ENCODE assay signal across 16 cellular contexts in the genomic region with DNA sequence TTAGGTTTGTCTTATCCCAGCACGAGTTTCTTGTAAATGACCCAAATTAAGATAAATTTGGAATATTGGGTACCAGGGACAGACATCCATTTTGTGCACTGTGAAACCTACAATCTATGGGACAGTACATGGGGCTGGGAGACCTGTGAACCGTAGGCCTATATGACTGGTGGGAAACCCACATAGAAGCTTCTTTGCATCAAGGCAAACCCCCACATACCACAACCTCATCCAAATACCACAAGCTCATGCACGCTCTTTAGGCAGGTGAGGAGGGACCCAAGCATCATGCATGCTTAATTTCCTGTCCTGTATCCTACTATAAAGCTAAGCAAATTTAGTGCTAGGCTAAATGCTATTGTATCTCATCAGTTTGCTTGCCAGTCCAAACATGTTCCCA. TPM values are rescaled to one million over a fixed set of nuclear protein-coding genes. Genes with fewer than 3 reads are reported as not detected.
DNase-seq lines count a peak whose midpoint lies in the region; ATAC-seq and TF ChIP-seq lines count a peak whose summit lies in the region.
"Had no signal": no experiment of that assay in that cellular context is flagged by ENCODE, and none has a peak within 500 bp of the region (broad histone marks: within the 10 kb centered on the region; RNA-seq: fewer than 3 reads in every experiment).

No MANE protein-coding gene starts in this region.

- ATAC-seq in GM18870 (IDR thresholded peaks at IDR 0.05; ENCODE audit: unreplicated experiment) = peak; percentile 30
- ATAC-seq in HG02610 (IDR thresholded peaks at IDR 0.05; ENCODE audit: unreplicated experiment) = peak; percentile 72
- ATAC-seq in stimulated activated memory B cell treated with anti-CD40 and anti-IgM and Interleukin-4, amounts not matched to agents 10 μg/mL and 1 μg/mL and 100 μg/mL, for 72 hours = peak; percentile 79
- ATAC-seq in omental fat pad (ENCODE audit: low FRiP score) = no peak
- no peak for ATAC-seq in WTC11
- ATAC-seq: heart left ventricle had no signal

- peak; percentile 35 for DNase-seq in Jurkat, Clone E6-1 (ENCODE audit: low read depth, low spot score)
- DNase-seq in omental fat pad (ENCODE audit: low spot score) = no peak
- DNase-seq in WTC11 (ENCODE audit: low spot score) = no peak
- no peak for DNase-seq in DMS79 (lab: John Stamatoyannopoulos, UW)
- DNase-seq: BE2C; dermis blood vessel endothelial cell; DMS153; GM23248; heart left ventricle; NCI-H69; stimulated activated naive CD4-positive, alpha-beta T cell; uterus had no signal

- peaks cover 12% of the 10 kb centered on the region for H3K9me3 Mint-ChIP-seq in stimulated activated memory B cell treated with anti-CD40 and anti-IgM and Interleukin-4, amounts not matched to agents 10 μg/mL and 1 μg/mL and 100 μg/mL, for 72 hours
- peaks cover 13% of the 10 kb centered on the region for H3K9me3 Mint-ChIP-seq in WTC11

- POLR2A ChIA-PET in WTC11 (lab: Charles Lee) = no interaction called here

- H3K4me1 Mint-ChIP-seq in stimulated activated memory B cell treated with anti-CD40 and anti-IgM and Interleukin-4, amounts not matched to agents 10 μg/mL and 1 μg/mL and 100 μg/mL, for 72 hours = peaks cover 12% of the 10 kb centered on the region
- no peaks in the 10 kb centered on the region for H3K4me1 Mint-ChIP-seq in WTC11

- no peak overlapping the region for H3K27ac Mint-ChIP-seq in stimulated activated memory B cell treated with anti-CD40 and anti-IgM and Interleukin-4, amounts not matched to agents 10 μg/mL and 1 μg/mL and 100 μg/mL, for 72 hours
- no peak overlapping the region for H3K27ac Mint-ChIP-seq in WTC11
- H3K27ac Mint-ChIP-seq: activated T-helper 2 cell treated with anti-CD3 and anti-CD28 coated beads, Interferon-gamma antibody, Interleukin-2, Interleukin-4, amounts not matched to agents 10 μg/mL and 5 μg/mL and 100 μg/mL, durations not matched to agents 14 hours and 24 hours and 36 hours had no signal

- CTCF ChIA-PET in WTC11 (lab: Charles Lee) = interaction anchor here (0.5 kb wide), 1 partner anchor 67 kb away, joined by 3 read pairs; no protein-coding TSS in a partner anchor

- H3K36me3 Mint-ChIP-seq in stimulated activated memory B cell treated with anti-CD40 and anti-IgM and Interleukin-4, amounts not matched to agents 10 μg/mL and 1 μg/mL and 100 μg/mL, for 72 hours = peaks cover 22% of the 10 kb centered on the region
- peaks cover 2% of the 10 kb centered on the region for H3K36me3 Mint-ChIP-seq in WTC11

- H3K27me3 Mint-ChIP-seq in stimulated activated memory B cell treated with anti-CD40 and anti-IgM and Interleukin-4, amounts not matched to agents 10 μg/mL and 1 μg/mL and 100 μg/mL, for 72 hours = peaks cover 27% of the 10 kb centered on the region
- H3K27me3 Mint-ChIP-seq in WTC11 (ENCODE audit: low read depth) = peaks cover 6% of the 10 kb centered on the region

- no peak overlapping the region for H3K4me3 ChIP-seq in Jurkat, Clone E6-1 (ENCODE audit: low read length)
- H3K4me3 ChIP-seq: GM23248, heart left ventricle, uterus had no signal

- no peak for TF ChIP-seq CTCF in omental fat pad (IDR thresholded peaks at IDR 0.05)
- TF ChIP-seq CTCF in WTC11 (IDR thresholded peaks at IDR 0.05) = no peak

- no peak overlapping the region for H3K4me3 Mint-ChIP-seq in stimulated activated memory B cell treated with anti-CD40 and anti-IgM and Interleukin-4, amounts not matched to agents 10 μg/mL and 1 μg/mL and 100 μg/mL, for 72 hours
- H3K4me3 Mint-ChIP-seq in WTC11 = no peak overlapping the region

TF ChIP-seq in WTC11, 78 proteins besides CTCF, POLR2A, EP300 and RAD21:
- TF ChIP-seq ZNF416 (CRISPR knock-in tag; IDR thresholded peaks at IDR 0.05) (no peak), ZNF121 (CRISPR knock-in tag; IDR thresholded peaks at IDR 0.05) (no peak), NFATC4 (CRISPR knock-in tag; IDR thresholded peaks at IDR 0.05) (no peak), GTF2I (CRISPR knock-in tag; conservative IDR thresholded peaks at IDR 0.05) (no peak), ZNF671 (CRISPR knock-in tag; IDR thresholded peaks at IDR 0.05) (no peak), ZNF317 (CRISPR knock-in tag; IDR thresholded peaks at IDR 0.05; ENCODE audit: borderline replicate concordance, low read depth) (no peak), ZNF512 (CRISPR knock-in tag; IDR thresholded peaks at IDR 0.05; ENCODE audit: borderline replicate concordance) (no peak), NR1H2 (CRISPR knock-in tag; IDR thresholded peaks at IDR 0.05) (no peak)
- TF ChIP-seq, protein P1, sequence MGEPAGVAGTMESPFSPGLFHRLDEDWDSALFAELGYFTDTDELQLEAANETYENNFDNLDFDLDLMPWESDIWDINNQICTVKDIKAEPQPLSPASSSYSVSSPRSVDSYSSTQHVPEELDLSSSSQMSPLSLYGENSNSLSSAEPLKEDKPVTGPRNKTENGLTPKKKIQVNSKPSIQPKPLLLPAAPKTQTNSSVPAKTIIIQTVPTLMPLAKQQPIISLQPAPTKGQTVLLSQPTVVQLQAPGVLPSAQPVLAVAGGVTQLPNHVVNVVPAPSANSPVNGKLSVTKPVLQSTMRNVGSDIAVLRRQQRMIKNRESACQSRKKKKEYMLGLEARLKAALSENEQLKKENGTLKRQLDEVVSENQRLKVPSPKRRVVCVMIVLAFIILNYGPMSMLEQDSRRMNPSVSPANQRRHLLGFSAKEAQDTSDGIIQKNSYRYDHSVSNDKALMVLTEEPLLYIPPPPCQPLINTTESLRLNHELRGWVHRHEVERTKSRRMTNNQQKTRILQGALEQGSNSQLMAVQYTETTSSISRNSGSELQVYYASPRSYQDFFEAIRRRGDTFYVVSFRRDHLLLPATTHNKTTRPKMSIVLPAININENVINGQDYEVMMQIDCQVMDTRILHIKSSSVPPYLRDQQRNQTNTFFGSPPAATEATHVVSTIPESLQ (CRISPR knock-in tag; IDR thresholded peaks at IDR 0.05) = no peak
- TF ChIP-seq, protein P2, sequence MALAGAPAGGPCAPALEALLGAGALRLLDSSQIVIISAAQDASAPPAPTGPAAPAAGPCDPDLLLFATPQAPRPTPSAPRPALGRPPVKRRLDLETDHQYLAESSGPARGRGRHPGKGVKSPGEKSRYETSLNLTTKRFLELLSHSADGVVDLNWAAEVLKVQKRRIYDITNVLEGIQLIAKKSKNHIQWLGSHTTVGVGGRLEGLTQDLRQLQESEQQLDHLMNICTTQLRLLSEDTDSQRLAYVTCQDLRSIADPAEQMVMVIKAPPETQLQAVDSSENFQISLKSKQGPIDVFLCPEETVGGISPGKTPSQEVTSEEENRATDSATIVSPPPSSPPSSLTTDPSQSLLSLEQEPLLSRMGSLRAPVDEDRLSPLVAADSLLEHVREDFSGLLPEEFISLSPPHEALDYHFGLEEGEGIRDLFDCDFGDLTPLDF (CRISPR knock-in tag; IDR thresholded peaks at IDR 0.05) = no peak

RNA-seq across cellular contexts. Expression of gene NIPAL1, which starts 47.8 kb away (rescaled TPM):
- polyA plus RNA-seq in Jurkat, Clone E6-1 (2012; ENCODE audit: insufficient read depth, insufficient read length) = 1.1 TPM
- total RNA-seq in omental fat pad (1 to 10 TPM in 2 of 4 donors, under 1 TPM in 1, not detected in 1; 0.50 to 6.5 (median 1.1) TPM), WTC11 (2021) (7.1 to 8.4 TPM (median 7.2 TPM) in 3 replicates)

RNA-seq across cellular contexts. Expression of gene CNGA1, which starts 47.9 kb away (rescaled TPM):
- polyA plus RNA-seq in Jurkat, Clone E6-1 (2012; ENCODE audit: insufficient read depth, insufficient read length) = not detected
- total RNA-seq in omental fat pad = 1 to 10 TPM in 3 of 4 donors, not detected in 1; 1.1 to 1.7 (median 1.4) TPM
- 0.50 to 1.9 TPM (median 1.1 TPM) in 3 replicates for total RNA-seq in WTC11 (2021)
- total RNA-seq: activated T-helper 2 cell treated with anti-CD3 and anti-CD28 coated beads, Interferon-gamma antibody, Interleukin-2, Interleukin-4, amounts not matched to agents 10 μg/mL and 5 μg/mL and 100 μg/mL, durations not matched to agents 14 hours and 24 hours and 36 hours; dermis blood vessel endothelial cell; GM23248 had no signal
- polyA plus RNA-seq: GM23248 had no signal

Comparison
In these comparisons a context has a peak if more than half of its experiments do, and no peak if none do; other contexts are left out.
1. ATAC-seq: peak in GM18870 (single experiment), HG02610 (single experiment) and stimulated activated memory B cell treated with anti-CD40 and anti-IgM and Interleukin-4, amounts not matched to agents 10 μg/mL and 1 μg/mL and 100 μg/mL, for 72 hours (single experiment); none in omental fat pad (single experiment) and WTC11 (single experiment).